31 cellular contexts compared by ENCODE assay signal in genomic region chr1:212224102-212224501, GRCh38.
A peak's percentile ranks its signal among the peaks of the same experiment; 100 is the strongest.
DNase-seq lines count a peak whose midpoint lies in the region; ATAC-seq, FAIRE-seq and TF ChIP-seq lines count a peak whose summit lies in the region.
"Had no signal": no experiment of that assay in that cellular context is flagged by ENCODE, and none has a peak within 500 bp of the region (broad histone marks: within the 10 kb centered on the region; RNA-seq: fewer than 3 reads in every experiment).

No MANE protein-coding gene starts in this region.

- no peak overlapping the region for H3K27ac ChIP-seq in CD8-positive, alpha-beta memory T cell (ENCODE audit: low read depth, low read length)
- no peak overlapping the region for H3K27ac ChIP-seq in GM12878 (ENCODE audit: control insufficient read depth, insufficient read depth)
- H3K27ac ChIP-seq: breast epithelium, HL-60, KMS-11, neural progenitor cell, pancreas, thoracic aorta, vagina had no signal

- H3K79me2 ChIP-seq in GM12878 (ENCODE audit: control insufficient read depth, insufficient read depth, low read length): no peaks in the 10 kb centered on the region

- WGBS in GM12878 (ENCODE audit: insufficient coverage, insufficient replicate concordance, low lambda C conversion rate, missing lambda C conversion rate): 61% methylated on average over 2 of the region's 2 CpGs

- H3K27me3 Mint-ChIP-seq in activated T-cell treated with anti-CD3 and anti-CD28 coated beads, Interleukin-2, amount 50 U/mL, for 72 hours (ENCODE audit: low read depth): no peaks in the 10 kb centered on the region
- H3K27me3 Mint-ChIP-seq in CD8-positive, alpha-beta memory T cell: peaks cover 0 to 5% of the 10 kb centered on the region in 2 donors
- no peaks in the 10 kb centered on the region for H3K27me3 Mint-ChIP-seq in natural killer cell treated with Interleukin-12 subunit alpha and Interleukin-12 subunit beta and Interleukin-15 and Interleukin-18, amount 100 ng/mL, for 72 hours
- H3K27me3 Mint-ChIP-seq: B cell, T-cell had no signal

- H4K20me1 ChIP-seq in GM12878 (ENCODE audit: control insufficient read depth, insufficient read depth): no peaks in the 10 kb centered on the region

- peaks cover 21% of the 10 kb centered on the region for H3K4me1 ChIP-seq in CD8-positive, alpha-beta memory T cell (ENCODE audit: insufficient read depth, low read length)
- peaks cover 7% of the 10 kb centered on the region for H3K4me1 ChIP-seq in GM12878 (ENCODE audit: control insufficient read depth, insufficient read depth, low read length)
- H3K4me1 ChIP-seq: breast epithelium, vagina had no signal

- SMC1A ChIA-PET in GM12878 (lab: Charles Lee; ENCODE audit: uncharacterized antibody, unreplicated experiment): no interaction called here

- TF ChIP-seq RAD21 in GM12878 (IDR thresholded peaks at IDR 0.05; ENCODE audit: insufficient read depth, low read depth, low read length): no peak

- H3K27ac Mint-ChIP-seq in activated T-cell treated with anti-CD3 and anti-CD28 coated beads, Interleukin-2, amount 50 U/mL, for 72 hours: no peak overlapping the region
- peak overlapping the region in 6 of 8 donors; percentile 39 to 95 (median 78) for H3K27ac Mint-ChIP-seq in CD8-positive, alpha-beta memory T cell
- peak overlapping the region; percentile 86 to 88 for H3K27ac Mint-ChIP-seq in natural killer cell treated with Interleukin-12 subunit alpha and Interleukin-12 subunit beta and Interleukin-15 and Interleukin-18, amount 100 ng/mL, for 72 hours
- H3K27ac Mint-ChIP-seq: B cell, neural progenitor cell had no signal

- ATAC-seq in activated T-cell treated with anti-CD3 and anti-CD28 coated beads, Interleukin-2, amount 50 U/mL, for 72 hours (replicated peaks in 1 of 2): no peak
- ATAC-seq in GM12878 (peak; percentile 23; the same call in 1 of the 3 replicates), GM18873 (IDR thresholded peaks at IDR 0.05; ENCODE audit: low FRiP score, unreplicated experiment) (no peak)
- ATAC-seq in natural killer cell treated with Interleukin-12 subunit alpha and Interleukin-12 subunit beta and Interleukin-15 and Interleukin-18, amount 100 ng/mL, for 72 hours: no peak
- ATAC-seq: pancreas, T-cell had no signal

- RAD21 ChIA-PET in GM12878 (lab: Charles Lee; ENCODE audit: unreplicated experiment): no interaction called here

- TF ChIP-seq CTCF in GM12878 (IDR thresholded peaks at IDR 0.05 in 2 of 3, conservative IDR thresholded peaks at IDR 0.05 in 1 of 3; ENCODE audit: control insufficient read depth in 2 of 3, extremely low read depth in 1 of 3, insufficient read depth in 1 of 3, low read depth in 3 of 3, low read length in 3 of 3): no peak

- in situ Hi-C loops in GM12878 (cut with MboI): no loop called here

- H3K4me1 Mint-ChIP-seq in activated T-cell treated with anti-CD3 and anti-CD28 coated beads, Interleukin-2, amount 50 U/mL, for 72 hours (ENCODE audit: low read depth): peaks cover 37% of the 10 kb centered on the region
- H3K4me1 Mint-ChIP-seq in CD8-positive, alpha-beta memory T cell: peaks cover 29 to 33% (median 33%) of the 10 kb centered on the region in 3 donors
- H3K4me1 Mint-ChIP-seq in natural killer cell treated with Interleukin-12 subunit alpha and Interleukin-12 subunit beta and Interleukin-15 and Interleukin-18, amount 100 ng/mL, for 72 hours (ENCODE audit: low read depth in 2 of 2): peaks cover 26 to 41% of the 10 kb centered on the region in 2 donors

- no peaks in the 10 kb centered on the region for H3K9me3 ChIP-seq in CD8-positive, alpha-beta memory T cell (ENCODE audit: low read length)
- H3K9me3 ChIP-seq in GM12878 (replicated peaks; ENCODE audit: control insufficient read depth, insufficient read depth, low read length): no peaks in the 10 kb centered on the region
- H3K9me3 ChIP-seq: breast epithelium, MG63, pancreas, thoracic aorta, vagina had no signal

- no peak for DNase-seq in activated T-cell treated with anti-CD3 and anti-CD28 coated beads, Interleukin-2, amount 50 U/mL, for 72 hours
- no peak for DNase-seq in activated T-cell treated with anti-CD3 and anti-CD28 coated beads for 4 hours
- DNase-seq in CD8-positive, alpha-beta memory T cell: no peak
- DNase-seq in GM12878 (ENCODE audit: low read depth, low spot score): no peak
- DNase-seq in natural killer cell treated with Interleukin-12 subunit alpha and Interleukin-12 subunit beta and Interleukin-15 and Interleukin-18, amount 100 ng/mL, for 72 hours (ENCODE audit: low spot score): no peak
- DNase-seq in NCI-H1930 (lab: John Stamatoyannopoulos, UW): no peak
- DNase-seq in DMS 273 (lab: John Stamatoyannopoulos, UW; ENCODE audit: unreplicated experiment): no peak
- DNase-seq: activated CD4-positive, CD25-positive, alpha-beta regulatory T cell treated with anti-CD3 and anti-CD28 coated beads, Interleukin-2, amount 50 U/mL, for 72 hours; activated naive CD4-positive, alpha-beta T cell treated with anti-CD3 and anti-CD28 coated beads for 36 hours; activated T-cell treated with anti-CD3 and anti-CD28 coated beads, Interleukin-2, amount 50 U/mL, for 48 hours; anterior cingulate cortex; COR-L47; DMS79; H9; MG63; NCI-H1105; NCI-H2029; NCI-H510A treated with DMSO at 0.1 percent for 48 hours; pancreas; stimulated activated naive CD4-positive, alpha-beta T cell treated with Interleukin-2 at 50 U/mL for 16 hours; T-cell had no signal

- no peak for TF ChIP-seq POLR2A in GM12878 (IDR thresholded peaks at IDR 0.05; ENCODE audit: low read depth, low read length)

- intact Hi-C loops in GM12878 (cut with micrococcal nuclease; ENCODE audit: unreplicated experiment): no loop called here

- H3K9ac ChIP-seq in GM12878 (ENCODE audit: control insufficient read depth, insufficient read depth, low read length): no peak overlapping the region
- H3K9ac ChIP-seq: KMS-11, neural progenitor cell had no signal

- no peaks in the 10 kb centered on the region for H3K9me3 Mint-ChIP-seq in activated T-cell treated with anti-CD3 and anti-CD28 coated beads, Interleukin-2, amount 50 U/mL, for 72 hours
- no peaks in the 10 kb centered on the region for H3K9me3 Mint-ChIP-seq in CD8-positive, alpha-beta memory T cell
- no peaks in the 10 kb centered on the region for H3K9me3 Mint-ChIP-seq in natural killer cell treated with Interleukin-12 subunit alpha and Interleukin-12 subunit beta and Interleukin-15 and Interleukin-18, amount 100 ng/mL, for 72 hours
- H3K9me3 Mint-ChIP-seq: activated naive CD4-positive, alpha-beta T cell treated with anti-CD3 and anti-CD28 coated beads for 36 hours; H9; neural progenitor cell; T-cell had no signal

- H3K4me3 Mint-ChIP-seq in activated T-cell treated with anti-CD3 and anti-CD28 coated beads, Interleukin-2, amount 50 U/mL, for 72 hours: peak overlapping the region; percentile 0 to 24
- peak overlapping the region in 6 of 7 donors; percentile 3 to 69 (median 48) for H3K4me3 Mint-ChIP-seq in CD8-positive, alpha-beta memory T cell
- H3K4me3 Mint-ChIP-seq in natural killer cell treated with Interleukin-12 subunit alpha and Interleukin-12 subunit beta and Interleukin-15 and Interleukin-18, amount 100 ng/mL, for 72 hours: peak overlapping the region; percentile 86
- H3K4me3 Mint-ChIP-seq: activated naive CD4-positive, alpha-beta T cell treated with anti-CD3 and anti-CD28 coated beads for 36 hours; B cell; H9; neural progenitor cell had no signal

- no TSS peak for BruUV-seq in GM12878 (replicated peaks; lab: Mats Ljungman, UMichigan)

- no peaks in the 10 kb centered on the region for H3K27me3 ChIP-seq in CD8-positive, alpha-beta memory T cell (ENCODE audit: insufficient read depth, low read length, poor library complexity, severe bottlenecking)
- H3K27me3 ChIP-seq in GM12878 (replicated peaks in 1 of 2; ENCODE audit: control insufficient read depth in 2 of 2, insufficient read depth in 2 of 2, low read length in 1 of 2): no peaks in the 10 kb centered on the region
- H3K27me3 ChIP-seq: breast epithelium, MG63, neural progenitor cell, pancreas, vagina had no signal

- no peak for TF ChIP-seq EP300 in GM12878 (IDR thresholded peaks at IDR 0.05; ENCODE audit: borderline replicate concordance in 1 of 2, control insufficient read depth in 1 of 2, low read depth in 2 of 2, low read length in 2 of 2)

- H3K36me3 Mint-ChIP-seq in activated T-cell treated with anti-CD3 and anti-CD28 coated beads, Interleukin-2, amount 50 U/mL, for 72 hours (ENCODE audit: insufficient read depth in 2 of 2): no peaks in the 10 kb centered on the region
- H3K36me3 Mint-ChIP-seq in CD8-positive, alpha-beta memory T cell: no peaks in the 10 kb centered on the region
- no peaks in the 10 kb centered on the region for H3K36me3 Mint-ChIP-seq in natural killer cell treated with Interleukin-12 subunit alpha and Interleukin-12 subunit beta and Interleukin-15 and Interleukin-18, amount 100 ng/mL, for 72 hours
- H3K36me3 Mint-ChIP-seq: neural progenitor cell, T-cell had no signal

- POLR2A ChIA-PET in CD8-positive, alpha-beta memory T cell (lab: Charles Lee): no interaction called here
- POLR2A ChIA-PET in GM12878 (lab: Charles Lee): no interaction called here

- CTCF ChIA-PET in CD8-positive, alpha-beta memory T cell (lab: Charles Lee): no interaction called here
- CTCF ChIA-PET in GM12878 (lab: Yijun Ruan, JAX): no interaction called here

- no peaks in the 10 kb centered on the region for H3K36me3 ChIP-seq in CD8-positive, alpha-beta memory T cell (ENCODE audit: insufficient read depth, low read length)
- no peaks in the 10 kb centered on the region for H3K36me3 ChIP-seq in GM12878 (ENCODE audit: control insufficient read depth in 2 of 2, insufficient read depth in 2 of 2, low read length in 1 of 2)
- H3K36me3 ChIP-seq: breast epithelium, MG63, neural progenitor cell, pancreas, thoracic aorta, vagina had no signal

- no peak for FAIRE-seq in GM12878 (lab: Jason Lieb, UNC)
- FAIRE-seq: G401.6, pancreas had no signal

- H2AFZ ChIP-seq in GM12878 (ENCODE audit: control insufficient read depth, low read depth, low read length): no peak overlapping the region
- H2AFZ ChIP-seq: neural progenitor cell had no signal

- H3K4me3 ChIP-seq in CD8-positive, alpha-beta memory T cell (ENCODE audit: low read length): no peak overlapping the region
- H3K4me3 ChIP-seq in GM12878: no peak overlapping the region
- H3K4me3 ChIP-seq: breast epithelium, MG63, neural progenitor cell, pancreas, skin epidermis, thoracic aorta, vagina had no signal

- H3K4me2 ChIP-seq in GM12878 (ENCODE audit: control insufficient read depth, insufficient read depth): no peak overlapping the region
- H3K4me2 ChIP-seq: KMS-11, neural progenitor cell had no signal

TF ChIP-seq in GM12878, 131 proteins besides CTCF, POLR2A, EP300 and RAD21 (continues in another document):
- TF ChIP-seq TCF7 (IDR thresholded peaks at IDR 0.05; ENCODE audit: borderline replicate concordance) (no peak), EGR1 (IDR thresholded peaks at IDR 0.05; ENCODE audit: borderline replicate concordance in 1 of 2, low read depth in 2 of 2, low read length in 2 of 2) (no peak), LARP7 (IDR thresholded peaks at IDR 0.05) (no peak), STAT3 (IDR thresholded peaks at IDR 0.05; ENCODE audit: low read depth, low read length) (no peak), CBFB (IDR thresholded peaks at IDR 0.05; ENCODE audit: low read depth) (no peak), RELA (IDR thresholded peaks at IDR 0.05; ENCODE audit: borderline replicate concordance, partially characterized antibody) (no peak), NR2C1 (IDR thresholded peaks at IDR 0.05) (no peak)

Comparison
In these comparisons a context has a peak if more than half of its experiments do, and no peak if none do; other contexts are left out.
1. H3K4me3 Mint-ChIP-seq: peak in every context shown above with its lines; median percentile 86 in natural killer cell treated with Interleukin-12 subunit alpha and Interleukin-12 subunit beta and Interleukin-15 and Interleukin-18, amount 100 ng/mL, for 72 hours; 48 in CD8-positive, alpha-beta memory T cell; 12 in activated T-cell treated with anti-CD3 and anti-CD28 coated beads, Interleukin-2, amount 50 U/mL, for 72 hours.